8 cellular contexts compared by ENCODE assay signal in genomic region chr14:32077081-32078029, GRCh38. TPM values are rescaled to one million over a fixed set of nuclear protein-coding genes. Genes with fewer than 3 reads are reported as not detected.
A peak's percentile ranks its signal among the peaks of the same experiment; 100 is the strongest.
DNase-seq lines count a peak whose midpoint lies in the region; ATAC-seq and TF ChIP-seq lines count a peak whose summit lies in the region.

A gene with protein sequence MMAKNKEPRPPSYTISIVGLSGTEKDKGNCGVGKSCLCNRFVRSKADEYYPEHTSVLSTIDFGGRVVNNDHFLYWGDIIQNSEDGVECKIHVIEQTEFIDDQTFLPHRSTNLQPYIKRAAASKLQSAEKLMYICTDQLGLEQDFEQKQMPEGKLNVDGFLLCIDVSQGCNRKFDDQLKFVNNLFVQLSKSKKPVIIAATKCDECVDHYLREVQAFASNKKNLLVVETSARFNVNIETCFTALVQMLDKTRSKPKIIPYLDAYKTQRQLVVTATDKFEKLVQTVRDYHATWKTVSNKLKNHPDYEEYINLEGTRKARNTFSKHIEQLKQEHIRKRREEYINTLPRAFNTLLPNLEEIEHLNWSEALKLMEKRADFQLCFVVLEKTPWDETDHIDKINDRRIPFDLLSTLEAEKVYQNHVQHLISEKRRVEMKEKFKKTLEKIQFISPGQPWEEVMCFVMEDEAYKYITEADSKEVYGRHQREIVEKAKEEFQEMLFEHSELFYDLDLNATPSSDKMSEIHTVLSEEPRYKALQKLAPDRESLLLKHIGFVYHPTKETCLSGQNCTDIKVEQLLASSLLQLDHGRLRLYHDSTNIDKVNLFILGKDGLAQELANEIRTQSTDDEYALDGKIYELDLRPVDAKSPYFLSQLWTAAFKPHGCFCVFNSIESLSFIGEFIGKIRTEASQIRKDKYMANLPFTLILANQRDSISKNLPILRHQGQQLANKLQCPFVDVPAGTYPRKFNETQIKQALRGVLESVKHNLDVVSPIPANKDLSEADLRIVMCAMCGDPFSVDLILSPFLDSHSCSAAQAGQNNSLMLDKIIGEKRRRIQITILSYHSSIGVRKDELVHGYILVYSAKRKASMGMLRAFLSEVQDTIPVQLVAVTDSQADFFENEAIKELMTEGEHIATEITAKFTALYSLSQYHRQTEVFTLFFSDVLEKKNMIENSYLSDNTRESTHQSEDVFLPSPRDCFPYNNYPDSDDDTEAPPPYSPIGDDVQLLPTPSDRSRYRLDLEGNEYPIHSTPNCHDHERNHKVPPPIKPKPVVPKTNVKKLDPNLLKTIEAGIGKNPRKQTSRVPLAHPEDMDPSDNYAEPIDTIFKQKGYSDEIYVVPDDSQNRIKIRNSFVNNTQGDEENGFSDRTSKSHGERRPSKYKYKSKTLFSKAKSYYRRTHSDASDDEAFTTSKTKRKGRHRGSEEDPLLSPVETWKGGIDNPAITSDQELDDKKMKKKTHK (N-terminal part only) (plus strand): TSS chr14:32077304. CDS start chr14:32090670, 13,366 bp downstream.

- RAD21 ChIA-PET in HCT116 (lab: Charles Lee; ENCODE audit: low non-redundant PET in 1 of 2, low total read pairs in 2 of 2, uncharacterized antibody in 2 of 2, unreplicated experiment in 2 of 2), result interaction anchor here in 1 of 2 experiments (0.6 to 1.2 kb wide), 2 partner anchors 175 to 182 kb away, joined by 3 to 6 read pairs; no protein-coding TSS in a partner anchor

- BruUV-seq in HCT116 (replicated peaks; lab: Mats Ljungman, UMichigan), result no TSS peak

- peaks cover 8% of the 10 kb centered on the region; the same call in 1 of the 2 replicates for H4K20me1 ChIP-seq in HCT116 (ENCODE audit: insufficient read depth)

- H3K36me3 ChIP-seq in HCT116 (ENCODE audit: control insufficient read depth in 1 of 2, insufficient read depth in 2 of 2, low read length in 2 of 2), result no peaks in the 10 kb centered on the region
- H3K36me3 ChIP-seq in left lung, result no peaks in the 10 kb centered on the region

- peak; percentile 18 for ATAC-seq in HCT116
- peak; percentile 42 for ATAC-seq in left lung

- peak within 1 kb of the TSS; percentile 93 for H3K4me2 ChIP-seq in HCT116 (ENCODE audit: low read length)

- H3K9ac ChIP-seq in HCT116 (ENCODE audit: low read length), result peak within 1 kb of the TSS; percentile 92

- peaks cover 20 to 58% of the 10 kb centered on the region in 2 experiments for H3K4me1 ChIP-seq in HCT116 (ENCODE audit: control insufficient read depth in 1 of 2, insufficient read depth in 2 of 2, low read length in 2 of 2)
- peaks cover 0 to 36% of the 10 kb centered on the region in 2 donors for H3K4me1 ChIP-seq in left lung

- H3K27ac ChIP-seq in HCT116 (ENCODE audit: low read depth, low read length) (peak within 1 kb of the TSS; percentile 94), cingulate gyrus (ENCODE audit: low read depth, low read length) (peak within 1 kb of the TSS; percentile 100), left lung (peak within 1 kb of the TSS; percentile 91 to 99)

- DNase-seq in GM10266 (ENCODE audit: extremely low spot score) (peak; percentile 40), HCT116 (ENCODE audit: low read depth, low spot score) (no peak), NCI-H1092 (lab: John Stamatoyannopoulos, UW) (peak; percentile 81), left lung (peak in 1 of 2 donors; percentile 91), HPDE6-E6E7 (ENCODE audit: extremely low spot score) (no peak)
- peak; percentile 55 for DNase-seq in activated CD4-positive, CD25-positive, alpha-beta regulatory T cell treated with anti-CD3 and anti-CD28 coated beads, Interleukin-2, amount 50 U/mL, for 72 hours
- peak; percentile 74 for DNase-seq in stimulated activated CD4-positive, alpha-beta T cell treated with anti-CD3 and anti-CD28 coated beads, Interleukin-4, amount 100 ng/mL, for 24 hours

- TF ChIP-seq RAD21 in HCT116 (IDR thresholded peaks at IDR 0.05; ENCODE audit: low read depth), result no peak

- H3K9me3 ChIP-seq in HCT116 (ENCODE audit: control insufficient read depth in 1 of 2, insufficient read depth in 1 of 2, low read depth in 1 of 2, low read length in 2 of 2) (no peaks in the 10 kb centered on the region), left lung (no peaks in the 10 kb centered on the region)

- intact Hi-C loops in HCT116 (cut with micrococcal nuclease) (loop anchor here (2.0 to 10.0 kb wide), 4 partner anchors 125 to 563 kb away; partner anchors contain the start of genes RNU6-7 and RNU6-8), left lung (cut with DNase I) (no loop called here)

- H3K4me3 ChIP-seq in HCT116 (replicated peaks in 1 of 2; ENCODE audit: low read depth in 1 of 2, low read length in 2 of 2) (peak within 1 kb of the TSS; percentile 84 to 93), left lung (peak within 1 kb of the TSS; percentile 81 to 90)

- TF ChIP-seq POLR2A in HCT116 (IDR thresholded peaks at IDR 0.05; ENCODE audit: borderline replicate concordance, extremely low read depth, insufficient read depth, insufficient read length), result no peak

- CTCF ChIA-PET in HCT116 (lab: Charles Lee), result interaction anchor here (1.2 to 2.3 kb wide), 2 partner anchors 174 to 177 kb away, joined by 4 to 5 read pairs; no protein-coding TSS in a partner anchor

- H3K9me2 ChIP-seq in HCT116 (ENCODE audit: insufficient read depth), result no peaks in the 10 kb centered on the region

- H3K27me3 ChIP-seq in HCT116 (ENCODE audit: insufficient read depth, low read length) (no peaks in the 10 kb centered on the region), left lung (no peaks in the 10 kb centered on the region)

- peaks cover 55% of the 10 kb centered on the region for H3K79me2 ChIP-seq in HCT116 (ENCODE audit: insufficient read depth, low read length)

- TF ChIP-seq CTCF in GM10266 (IDR thresholded peaks at IDR 0.05; ENCODE audit: control insufficient read depth, insufficient read depth, low read depth, missing control alignments) (no peak), HCT116 (IDR thresholded peaks at IDR 0.05 in 2 of 3, conservative IDR thresholded peaks at IDR 0.05 in 1 of 3; ENCODE audit: borderline replicate concordance in 1 of 3, insufficient read depth in 1 of 3, low read depth in 2 of 3, low read length in 2 of 3) (no peak), left lung (IDR thresholded peaks at IDR 0.05) (no peak)

- POLR2A ChIA-PET in HCT116 (lab: Charles Lee), result interaction anchor here (0.8 to 2.7 kb wide), 6 partner anchors 10 to 657 kb away, joined by 3 to 8 read pairs (median 4); partner anchors contain the start of genes HEATR5A and RNU6-8

- H2AFZ ChIP-seq in HCT116 (ENCODE audit: low read depth, low read length, poor library complexity, severe bottlenecking), result peak within 1 kb of the TSS; percentile 67

TF ChIP-seq in HCT116, 20 proteins besides CTCF, POLR2A, EP300 and RAD21 (continues in another document):
- TF ChIP-seq JUND (IDR thresholded peaks at IDR 0.05), result no peak
- TF ChIP-seq ZBTB33 (IDR thresholded peaks at IDR 0.05; ENCODE audit: extremely low read depth, insufficient replicate concordance, low read length), result no peak
- no peak for TF ChIP-seq SRF (IDR thresholded peaks at IDR 0.05; ENCODE audit: low read depth)
- TF ChIP-seq EZH2 (IDR thresholded peaks at IDR 0.05), result no peak
- no peak for TF ChIP-seq CEBPB (IDR thresholded peaks at IDR 0.05; ENCODE audit: low read depth)
- no peak for TF ChIP-seq FOSL1 (IDR thresholded peaks at IDR 0.05; ENCODE audit: low read depth)
- no peak for TF ChIP-seq ZNF274 (IDR thresholded peaks at IDR 0.05; ENCODE audit: low read depth, low read length)
- TF ChIP-seq EZH2phosphoT487 (IDR thresholded peaks at IDR 0.05; ENCODE audit: borderline replicate concordance), result no peak
- TF ChIP-seq POLR2AphosphoS5 (IDR thresholded peaks at IDR 0.05; ENCODE audit: low read depth, low read length), result no peak; the same call in 1 of the 2 replicates
- peak; percentile 81 for TF ChIP-seq YY1 (IDR thresholded peaks at IDR 0.05; ENCODE audit: extremely low read depth, insufficient replicate concordance, low read depth, low read length)
- no peak for TF ChIP-seq CBX3 (IDR thresholded peaks at IDR 0.05; ENCODE audit: low read depth)
- TF ChIP-seq ELF1 (IDR thresholded peaks at IDR 0.05; ENCODE audit: borderline replicate concordance, low read depth), result no peak

RNA-seq across cellular contexts. Expression of the gene that starts here (rescaled TPM):
- 66.7 TPM for total RNA-seq in HCT116 (2021; ENCODE audit: unreplicated experiment)
- polyA plus RNA-seq in HCT116 (2012), result 10.3 and 10.6 TPM in 2 replicates
- total RNA-seq in left lung, result 10 to 100 TPM; 82.4 to 88.5 TPM

Comparison
In these comparisons a context has a peak if more than half of its experiments do, and no peak if none do; other contexts are left out.
1. DNase-seq: peak in GM10266 (single experiment), NCI-H1092 (single experiment), activated CD4-positive, CD25-positive, alpha-beta regulatory T cell treated with anti-CD3 and anti-CD28 coated beads, Interleukin-2, amount 50 U/mL, for 72 hours (single experiment) and stimulated activated CD4-positive, alpha-beta T cell treated with anti-CD3 and anti-CD28 coated beads, Interleukin-4, amount 100 ng/mL, for 24 hours (single experiment); none in HCT116 (single experiment) and HPDE6-E6E7 (single experiment).
2. Peak in every context shown above with its lines, with median percentiles within 50 percentile points of each other: H3K27ac ChIP-seq.